ENCODE assay signal across 19 cellular contexts in the genomic region with DNA sequence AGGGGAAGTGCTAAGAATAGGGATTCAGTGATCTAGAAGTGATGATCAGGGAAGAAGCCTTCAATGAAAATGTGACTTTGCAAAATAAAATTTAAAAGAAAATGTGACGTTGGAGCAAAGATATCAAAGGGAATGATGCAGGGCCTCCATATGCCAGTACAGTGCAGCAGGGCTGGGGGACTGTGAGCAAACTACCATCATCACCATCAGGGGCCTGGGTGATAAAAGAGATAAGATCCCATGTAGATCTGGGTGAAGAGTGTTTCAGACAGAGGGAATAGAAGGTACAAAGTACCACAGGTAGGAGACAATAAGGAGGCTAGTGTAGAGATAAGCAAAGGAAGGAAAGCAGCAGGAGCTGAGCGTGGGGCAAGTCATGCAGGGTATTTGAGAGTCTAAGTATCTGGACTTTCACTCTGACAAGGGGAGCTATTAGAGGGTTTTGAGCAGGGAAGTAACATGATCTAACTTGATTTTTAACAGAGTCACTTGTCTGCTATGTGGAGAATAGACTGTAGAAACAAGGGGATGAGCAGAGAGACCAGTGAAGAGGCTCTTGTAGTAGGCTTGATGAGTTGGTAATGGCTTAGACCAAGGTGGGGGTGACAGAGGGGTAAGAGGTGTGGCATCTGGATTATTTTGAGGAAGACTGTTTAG.
DNase-seq lines count a peak whose midpoint lies in the region; ATAC-seq, FAIRE-seq and TF ChIP-seq lines count a peak whose summit lies in the region.
"Had no signal": no experiment of that assay in that cellular context is flagged by ENCODE, and none has a peak within 500 bp of the region (broad histone marks: within the 10 kb centered on the region; RNA-seq: fewer than 3 reads in every experiment).

No MANE protein-coding gene starts in this region.

- intact Hi-C loops in CD4-positive, alpha-beta memory T cell (cut with micrococcal nuclease), result no loop called here
- intact Hi-C loops in naive thymus-derived CD4-positive, alpha-beta T cell (cut with micrococcal nuclease), result no loop called here

- no peak for TF ChIP-seq RAD21 in H1 (IDR thresholded peaks at IDR 0.05 in 1 of 2, conservative IDR thresholded peaks at IDR 0.05 in 1 of 2; ENCODE audit: low read depth in 2 of 2, low read length in 2 of 2)

- no peak overlapping the region for H4K5ac ChIP-seq in H1 (ENCODE audit: insufficient read length, low read depth, low read length)

- H3K4me2 ChIP-seq in H1 (ENCODE audit: insufficient read depth in 1 of 2, low read depth in 2 of 2, low read length in 2 of 2), result no peak overlapping the region
- H3K4me2 ChIP-seq: GM23338 had no signal

- WGBS in H1 (ENCODE audit: extremely low coverage in 1 of 2, insufficient coverage in 1 of 2, insufficient read length in 1 of 2, insufficient replicate concordance in 2 of 2, low coverage in 1 of 2, low lambda C conversion rate in 2 of 2, missing lambda C conversion rate in 1 of 2), 2 experiments, result 89% methylated on average over 2 of the region's 2 CpGs; no CpG with 5 or more reads in 1 of the 2 experiments

- no peaks in the 10 kb centered on the region for H3K27me3 ChIP-seq in CD4-positive, alpha-beta memory T cell (ENCODE audit: insufficient read depth, low read length)
- H3K27me3 ChIP-seq in H1 (replicated peaks in 1 of 4; ENCODE audit: control insufficient read depth in 3 of 4, extremely low read depth in 1 of 4, insufficient read depth in 3 of 4, low read length in 3 of 4), result no peaks in the 10 kb centered on the region
- H3K27me3 ChIP-seq in naive thymus-derived CD4-positive, alpha-beta T cell (ENCODE audit: control insufficient read depth in 2 of 2, insufficient read depth in 2 of 2, low read length in 2 of 2), result no peaks in the 10 kb centered on the region
- H3K27me3 ChIP-seq: heart left ventricle, pancreas, sigmoid colon had no signal

- no peak overlapping the region for H2BK5ac ChIP-seq in H1 (ENCODE audit: low read depth, low read length)

- in situ Hi-C loops in KBM-7 (cut with MboI; ENCODE audit: low pct_unique_long_range_greater_than_20kb, low sequenced_read_pairs), result no loop called here

- H2AK5ac ChIP-seq in H1 (ENCODE audit: low read depth, low read length), result no peak overlapping the region

- H3K4me3 ChIP-seq in CD4-positive, alpha-beta memory T cell (ENCODE audit: low read length in 2 of 2), result no peak overlapping the region
- H3K4me3 ChIP-seq in H1 (ENCODE audit: extremely low read depth in 1 of 4, insufficient read depth in 2 of 4, low read depth in 3 of 4, low read length in 4 of 4), result no peak overlapping the region
- H3K4me3 ChIP-seq in naive thymus-derived CD4-positive, alpha-beta T cell (ENCODE audit: low read length), result no peak overlapping the region
- H3K4me3 ChIP-seq: GM23338, heart left ventricle, lower lobe of right lung, pancreas, sigmoid colon had no signal

- ATAC-seq in naive thymus-derived CD4-positive, alpha-beta T cell, result no peak
- ATAC-seq: GM23338, lower lobe of right lung, pancreas had no signal

- H3K9me3 Mint-ChIP-seq in CD4-positive, alpha-beta memory T cell, result no peaks in the 10 kb centered on the region
- H3K9me3 Mint-ChIP-seq in naive thymus-derived CD4-positive, alpha-beta T cell, result no peaks in the 10 kb centered on the region
- H3K9me3 Mint-ChIP-seq: activated naive CD4-positive, alpha-beta T cell treated with anti-CD3 and anti-CD28 coated beads for 36 hours; GM23338 had no signal

- no peak for TF ChIP-seq POLR2A in H1 (IDR thresholded peaks at IDR 0.05; ENCODE audit: control extremely low read depth in 1 of 2, low read depth in 2 of 2, low read length in 2 of 2)

- no peak overlapping the region for H3K18ac ChIP-seq in H1 (ENCODE audit: extremely low read depth, low read length)

- H3K27me3 Mint-ChIP-seq in CD4-positive, alpha-beta memory T cell, result no peaks in the 10 kb centered on the region
- no peaks in the 10 kb centered on the region for H3K27me3 Mint-ChIP-seq in naive thymus-derived CD4-positive, alpha-beta T cell

- H4K91ac ChIP-seq in H1 (replicated peaks; ENCODE audit: insufficient read length, low read length), result no peak overlapping the region

- TF ChIP-seq CTCF in H1 (IDR thresholded peaks at IDR 0.05; ENCODE audit: control extremely low read depth in 1 of 3, insufficient read depth in 1 of 3, low read depth in 1 of 3, low read length in 3 of 3), result no peak

- H3K36me3 ChIP-seq in CD4-positive, alpha-beta memory T cell (ENCODE audit: insufficient read depth, low read length), result peaks cover 6% of the 10 kb centered on the region
- H3K36me3 ChIP-seq in H1 (ENCODE audit: control insufficient read depth in 2 of 4, insufficient read depth in 4 of 4, low read length in 3 of 4), result no peaks in the 10 kb centered on the region
- peaks cover 0 to 17% (median 0%) of the 10 kb centered on the region in 3 experiments for H3K36me3 ChIP-seq in naive thymus-derived CD4-positive, alpha-beta T cell (ENCODE audit: control insufficient read depth in 2 of 3, insufficient read depth in 3 of 3, low read length in 3 of 3)
- H3K36me3 ChIP-seq: pancreas had no signal

- no peaks in the 10 kb centered on the region for H3K4me1 ChIP-seq in CD4-positive, alpha-beta memory T cell (ENCODE audit: insufficient read depth, low read length)
- H3K4me1 ChIP-seq in H1 (replicated peaks in 1 of 4; ENCODE audit: control insufficient read depth in 3 of 4, insufficient read depth in 4 of 4, low read length in 3 of 4), result peaks cover 0 to 4% (median 3%) of the 10 kb centered on the region in 4 experiments; a peak in 3 of 7 replicates
- no peaks in the 10 kb centered on the region for H3K4me1 ChIP-seq in naive thymus-derived CD4-positive, alpha-beta T cell (ENCODE audit: control insufficient read depth in 2 of 2, insufficient read depth in 2 of 2, low read length in 2 of 2)

- H2BK20ac ChIP-seq in H1 (ENCODE audit: low read length), result 0 out of 2 replicates have a peak overlapping the region, but pooled peaks have one; percentile 27

- H3K56ac ChIP-seq in H1 (replicated peaks; ENCODE audit: insufficient read length, low read depth, low read length), result no peak overlapping the region

- H2AFZ ChIP-seq in H1 (ENCODE audit: low read length), result no peak overlapping the region
- H2AFZ ChIP-seq: GM23338 had no signal

- H3K4ac ChIP-seq in H1 (replicated peaks; ENCODE audit: insufficient read length, low read depth, low read length), result no peak overlapping the region

- no peak overlapping the region for H3K9ac ChIP-seq in H1 (replicated peaks in 1 of 4; ENCODE audit: extremely low read depth in 1 of 4, low read depth in 3 of 4, low read length in 3 of 4)

- H3K79me2 ChIP-seq in H1 (ENCODE audit: control insufficient read depth in 1 of 2, insufficient read depth in 2 of 2, low read length in 2 of 2), result no peaks in the 10 kb centered on the region

- H4K20me1 ChIP-seq in H1 (replicated peaks in 1 of 2; ENCODE audit: control insufficient read depth in 1 of 2, insufficient read depth in 2 of 2, low read length in 2 of 2), result peaks cover 0 to 2% of the 10 kb centered on the region in 2 experiments

- H3K9me3 ChIP-seq in CD4-positive, alpha-beta memory T cell (ENCODE audit: control insufficient read depth in 1 of 2, low read length in 2 of 2), result no peaks in the 10 kb centered on the region
- H3K9me3 ChIP-seq in H1 (ENCODE audit: insufficient read depth in 2 of 2, low read depth in 1 of 2, low read length in 1 of 2), result no peaks in the 10 kb centered on the region
- H3K9me3 ChIP-seq in naive thymus-derived CD4-positive, alpha-beta T cell (ENCODE audit: control insufficient read depth in 2 of 3, low read length in 3 of 3), result no peaks in the 10 kb centered on the region
- H3K9me3 ChIP-seq: heart left ventricle, lower lobe of right lung, pancreas, sigmoid colon had no signal

- no peak for DNase-seq in CD4-positive, alpha-beta memory T cell
- peak; percentile 45 for DNase-seq in NCI-H128 (lab: John Stamatoyannopoulos, UW; ENCODE audit: unreplicated experiment)
- no peak for DNase-seq in H1 (ENCODE audit: low read depth in 1 of 2, low spot score in 2 of 2)
- no peak for DNase-seq in naive thymus-derived CD4-positive, alpha-beta T cell
- DNase-seq in AML-193 (lab: John Stamatoyannopoulos, UW), result no peak
- DNase-seq in KBM-7, result no peak
- no peak for DNase-seq in activated CD8-positive, alpha-beta memory T cell treated with anti-CD3 and anti-CD28 coated beads, Interleukin-2, amount 50 U/mL, for 48 hours
- DNase-seq: activated naive CD4-positive, alpha-beta T cell treated with anti-CD3 and anti-CD28 coated beads for 36 hours; central memory CD4-positive, alpha-beta T cell; effector CD4-positive, alpha-beta T cell; EL; heart left ventricle; lower lobe of right lung; NCI-H1436 treated with DMSO at 0.1 percent for 48 hours; pancreas; SHP77; sigmoid colon; stimulated activated naive CD4-positive, alpha-beta T cell had no signal

- peaks cover 8 to 22% (median 8%) of the 10 kb centered on the region in 4 donors for H3K4me1 Mint-ChIP-seq in CD4-positive, alpha-beta memory T cell
- peaks cover 6 to 36% (median 19%) of the 10 kb centered on the region in 7 donors for H3K4me1 Mint-ChIP-seq in naive thymus-derived CD4-positive, alpha-beta T cell

- no peak overlapping the region for H3K23ac ChIP-seq in H1 (ENCODE audit: insufficient read length)

- H3K23me2 ChIP-seq in H1 (ENCODE audit: low read depth, low read length), result no peaks in the 10 kb centered on the region

- H3K4me3 Mint-ChIP-seq in CD4-positive, alpha-beta memory T cell, result no peak overlapping the region
- no peak overlapping the region for H3K4me3 Mint-ChIP-seq in naive thymus-derived CD4-positive, alpha-beta T cell
- H3K4me3 Mint-ChIP-seq: activated naive CD4-positive, alpha-beta T cell treated with anti-CD3 and anti-CD28 coated beads for 36 hours; GM23338 had no signal

- no peak overlapping the region for H2BK120ac ChIP-seq in H1 (replicated peaks; ENCODE audit: low read depth, low read length)

- no peak overlapping the region for H4K8ac ChIP-seq in H1 (ENCODE audit: extremely low read depth, insufficient read depth, low read length)

- TF ChIP-seq EP300 in H1 (IDR thresholded peaks at IDR 0.05; ENCODE audit: borderline replicate concordance in 1 of 2, low read depth in 2 of 2, low read length in 2 of 2), result no peak

- no peak overlapping the region for H2BK12ac ChIP-seq in H1 (ENCODE audit: low read depth, low read length)

- no peak overlapping the region for H3K27ac ChIP-seq in CD4-positive, alpha-beta memory T cell (ENCODE audit: low read depth, low read length)
- no peak overlapping the region for H3K27ac ChIP-seq in H1 (ENCODE audit: low read depth, low read length)
- H3K27ac ChIP-seq in naive thymus-derived CD4-positive, alpha-beta T cell (ENCODE audit: low read depth, low read length), result no peak overlapping the region
- H3K27ac ChIP-seq: heart left ventricle, lower lobe of right lung, pancreas, sigmoid colon had no signal

- peak overlapping the region in 4 of 7 donors; percentile 1 to 31 (median 13) for H3K27ac Mint-ChIP-seq in CD4-positive, alpha-beta memory T cell
- peak overlapping the region in 5 of 9 donors; percentile 1 to 71 (median 34) for H3K27ac Mint-ChIP-seq in naive thymus-derived CD4-positive, alpha-beta T cell
- H3K27ac Mint-ChIP-seq: activated naive CD4-positive, alpha-beta T cell treated with anti-CD3 and anti-CD28 coated beads for 36 hours; GM23338 had no signal

- no peaks in the 10 kb centered on the region for H3K79me1 ChIP-seq in H1 (ENCODE audit: low read depth, low read length)

- FAIRE-seq in H1 (lab: Jason Lieb, UNC), result no peak
- FAIRE-seq: pancreas had no signal

- POLR2A ChIA-PET in CD4-positive, alpha-beta memory T cell (lab: Charles Lee; ENCODE audit: partially characterized antibody), result no interaction called here
- POLR2A ChIA-PET in H1 (lab: Charles Lee; ENCODE audit: partially characterized antibody), result no interaction called here
- POLR2A ChIA-PET in naive thymus-derived CD4-positive, alpha-beta T cell (lab: Charles Lee), result no interaction called here

- peaks cover 36 to 37% of the 10 kb centered on the region in 2 donors for H3K36me3 Mint-ChIP-seq in CD4-positive, alpha-beta memory T cell
- peaks cover 3 to 41% (median 11%) of the 10 kb centered on the region in 5 donors for H3K36me3 Mint-ChIP-seq in naive thymus-derived CD4-positive, alpha-beta T cell

- CTCF ChIA-PET in CD4-positive, alpha-beta memory T cell (lab: Charles Lee; ENCODE audit: partially characterized antibody), result no interaction called here
- CTCF ChIA-PET in H1 (lab: Charles Lee; ENCODE audit: partially characterized antibody), result interaction anchor here (0.6 to 1.7 kb wide), 4 partner anchors 30 to 267 kb away, joined by 3 to 5 read pairs (median 4); no protein-coding TSS in a partner anchor
- CTCF ChIA-PET in naive thymus-derived CD4-positive, alpha-beta T cell (lab: Charles Lee), result no interaction called here

- no peak overlapping the region for H2BK15ac ChIP-seq in H1 (ENCODE audit: low read length)

- no peak overlapping the region for H3K14ac ChIP-seq in H1 (ENCODE audit: insufficient read length)
